In genomic region chr2:12005886-12006681, GRCh38 we compare ENCODE assay signal across 9 cellular contexts.
A peak's percentile ranks its signal among the peaks of the same experiment; 100 is the strongest.
DNase-seq lines count a peak whose midpoint lies in the region; ATAC-seq, FAIRE-seq and TF ChIP-seq lines count a peak whose summit lies in the region.
"Had no signal": no experiment of that assay in that cellular context is flagged by ENCODE, and none has a peak within 500 bp of the region (broad histone marks: within the 10 kb centered on the region; RNA-seq: fewer than 3 reads in every experiment).

No MANE protein-coding gene starts in this region.

- H3K4me1 ChIP-seq in thyroid gland, result no peaks in the 10 kb centered on the region

- TF ChIP-seq POLR2A in thyroid gland (IDR thresholded peaks at IDR 0.05) (no peak), H54 (IDR thresholded peaks at IDR 0.05; ENCODE audit: low read depth, low read length) (no peak)

- TF ChIP-seq CTCF in thyroid gland (IDR thresholded peaks at IDR 0.05), result no peak

- no peak overlapping the region for H3K9ac ChIP-seq in SK-N-MC (ENCODE audit: insufficient read length)

- H3K27me3 Mint-ChIP-seq in activated naive CD8-positive, alpha-beta T cell treated with anti-CD3 and anti-CD28 coated beads, Interleukin-2, amount 50 U/mL, for 24 hours, result peaks cover 67% of the 10 kb centered on the region
- no peaks in the 10 kb centered on the region for H3K27me3 Mint-ChIP-seq in naive B cell

- H3K4me3 Mint-ChIP-seq in activated naive CD8-positive, alpha-beta T cell treated with anti-CD3 and anti-CD28 coated beads, Interleukin-2, amount 50 U/mL, for 24 hours, result no peak overlapping the region
- H3K4me3 Mint-ChIP-seq in naive B cell, result peak overlapping the region in 3 of 8 donors; percentile 40 to 74 (median 59)

- H3K4me3 ChIP-seq in SK-N-MC (0 out of 2 replicates have a peak overlapping the region, but pooled peaks have one; percentile 5), thyroid gland (replicated peaks in 1 of 3) (no peak overlapping the region)
- H3K4me3 ChIP-seq: heart right ventricle had no signal

- peaks cover 2% of the 10 kb centered on the region for H3K36me3 Mint-ChIP-seq in activated naive CD8-positive, alpha-beta T cell treated with anti-CD3 and anti-CD28 coated beads, Interleukin-2, amount 50 U/mL, for 24 hours (ENCODE audit: low read depth)
- H3K36me3 Mint-ChIP-seq in naive B cell, result peaks cover 0 to 1% of the 10 kb centered on the region in 2 donors

- no peaks in the 10 kb centered on the region for H3K9me3 ChIP-seq in SK-N-MC (ENCODE audit: low read depth, low read length)
- no peaks in the 10 kb centered on the region for H3K9me3 ChIP-seq in thyroid gland

- no peaks in the 10 kb centered on the region for H3K27me3 ChIP-seq in thyroid gland

- peaks cover 37% of the 10 kb centered on the region for H3K4me1 Mint-ChIP-seq in activated naive CD8-positive, alpha-beta T cell treated with anti-CD3 and anti-CD28 coated beads, Interleukin-2, amount 50 U/mL, for 24 hours
- H3K4me1 Mint-ChIP-seq in naive B cell, result peaks cover 25 to 49% (median 31%) of the 10 kb centered on the region in 3 donors

- no peak for FAIRE-seq in H54 (lab: Jason Lieb, UNC)

- H3K27ac Mint-ChIP-seq in activated naive CD8-positive, alpha-beta T cell treated with anti-CD3 and anti-CD28 coated beads, Interleukin-2, amount 50 U/mL, for 24 hours, result peak overlapping the region; percentile 30
- H3K27ac Mint-ChIP-seq in naive B cell, result peak overlapping the region in 3 of 6 donors; percentile 44 to 77 (median 58)

- ATAC-seq in GM19328 (IDR thresholded peaks at IDR 0.05; ENCODE audit: unreplicated experiment) (peak; percentile 62), HG03442 (IDR thresholded peaks at IDR 0.05; ENCODE audit: unreplicated experiment) (peak; percentile 84), naive B cell (ENCODE audit: low read depth in 2 of 2) (peak; percentile 97 to 98)
- peak; percentile 94 for ATAC-seq in activated naive CD8-positive, alpha-beta T cell treated with anti-CD3 and anti-CD28 coated beads, Interleukin-2, amount 50 U/mL, for 24 hours

- DNase-seq in AML-193 (lab: John Stamatoyannopoulos, UW) (peak; percentile 67 to 75), SK-N-MC (ENCODE audit: low read depth, low spot score) (no peak), naive B cell (peak; percentile 50), thyroid gland (peak; percentile 14 to 37), H54 (ENCODE audit: insufficient read length, low spot score) (no peak)
- DNase-seq in activated naive CD8-positive, alpha-beta T cell treated with anti-CD3 and anti-CD28 coated beads, Interleukin-2, amount 50 U/mL, for 24 hours, result peak; percentile 72

- H3K27ac ChIP-seq in SK-N-MC, result peak overlapping the region; percentile 37
- H3K27ac ChIP-seq in thyroid gland, result no peak overlapping the region
- H3K27ac ChIP-seq: heart right ventricle had no signal

- intact Hi-C loops in thyroid gland (cut with DNase I), result no loop called here

- H3K36me3 ChIP-seq in SK-N-MC (ENCODE audit: insufficient read depth, low read length) (no peaks in the 10 kb centered on the region), thyroid gland (no peaks in the 10 kb centered on the region)
- H3K36me3 ChIP-seq: heart right ventricle had no signal

- WGBS in thyroid gland, 2 donors, result 63 to 65% methylated on average over 8 of the region's 8 CpGs

- peaks cover 9% of the 10 kb centered on the region for H3K9me3 Mint-ChIP-seq in activated naive CD8-positive, alpha-beta T cell treated with anti-CD3 and anti-CD28 coated beads, Interleukin-2, amount 50 U/mL, for 24 hours
- peaks cover 0 to 5% (median under 1%) of the 10 kb centered on the region in 7 donors for H3K9me3 Mint-ChIP-seq in naive B cell

Comparison
In these comparisons a context has a peak if more than half of its experiments do, and no peak if none do; other contexts are left out.
1. DNase-seq: peak in AML-193 (2 of 2), activated naive CD8-positive, alpha-beta T cell treated with anti-CD3 and anti-CD28 coated beads, Interleukin-2, amount 50 U/mL, for 24 hours (single experiment), naive B cell (single experiment) and thyroid gland (2 of 2); none in SK-N-MC (single experiment) and H54 (single experiment).
2. Peak in every context shown above with its lines, with median percentiles within 50 percentile points of each other: ATAC-seq.